Comparison of ENCODE assay signal across 9 cellular contexts in genomic region chr2:218003994-218004419, GRCh38. TPM values are rescaled to one million over a fixed set of nuclear protein-coding genes. Genes with fewer than 3 reads are reported as not detected.
DNase-seq lines count a peak whose midpoint lies in the region; ATAC-seq and TF ChIP-seq lines count a peak whose summit lies in the region.
"Had no signal": no experiment of that assay in that cellular context is flagged by ENCODE, and none has a peak within 500 bp of the region (broad histone marks: within the 10 kb centered on the region; RNA-seq: fewer than 3 reads in every experiment).

No MANE protein-coding gene starts in this region.

- no peak overlapping the region for H2AFZ ChIP-seq in OCI-LY7 (ENCODE audit: low read length)

- H3K27me3 ChIP-seq in BLaER1: no peaks in the 10 kb centered on the region
- peaks cover 12% of the 10 kb centered on the region for H3K27me3 ChIP-seq in cardiac muscle cell
- peaks cover 0 to 14% (median under 1%) of the 10 kb centered on the region in 3 donors for H3K27me3 ChIP-seq in sigmoid colon

- CTCF ChIA-PET in OCI-LY7 (lab: Charles Lee; ENCODE audit: unreplicated experiment): no interaction called here
- CTCF ChIA-PET in activated naive CD4-positive, alpha-beta T cell treated with anti-CD3 and anti-CD28 coated beads for 36 hours (lab: Charles Lee): interaction anchor here (0.6 kb wide), 1 partner anchor 1493 kb away, joined by 3 read pairs; no protein-coding TSS in a partner anchor

- no TSS peak for BruUV-seq in OCI-LY7 (replicated peaks; lab: Mats Ljungman, UMichigan)

- no peak for ATAC-seq in GM18519 (IDR thresholded peaks at IDR 0.05; ENCODE audit: low FRiP score, unreplicated experiment)

- H3K36me3 Mint-ChIP-seq in activated naive CD4-positive, alpha-beta T cell treated with anti-CD3 and anti-CD28 coated beads for 36 hours (ENCODE audit: low read depth): no peaks in the 10 kb centered on the region

- H3K9me2 ChIP-seq in OCI-LY7 (ENCODE audit: insufficient read depth, low read length): no peaks in the 10 kb centered on the region

- H3K4me3 Mint-ChIP-seq in activated naive CD4-positive, alpha-beta T cell treated with anti-CD3 and anti-CD28 coated beads for 36 hours: no peak overlapping the region
- H3K4me3 Mint-ChIP-seq: T-helper 1 cell treated with Interleukin-12 subunit alpha and Interleukin-12 subunit beta and Interleukin-4 antibody, amounts not matched to agents 30 μg/mL and 1 μg/mL, for 36 hours had no signal

- no peaks in the 10 kb centered on the region for H3K9me3 Mint-ChIP-seq in activated naive CD4-positive, alpha-beta T cell treated with anti-CD3 and anti-CD28 coated beads for 36 hours
- H3K9me3 Mint-ChIP-seq: T-helper 1 cell treated with Interleukin-12 subunit alpha and Interleukin-12 subunit beta and Interleukin-4 antibody, amounts not matched to agents 30 μg/mL and 1 μg/mL, for 36 hours had no signal

- TF ChIP-seq EP300 in sigmoid colon (IDR thresholded peaks at IDR 0.05): no peak

- peaks cover 67% of the 10 kb centered on the region for H3K4me1 ChIP-seq in BLaER1
- H3K4me1 ChIP-seq in cardiac muscle cell (ENCODE audit: low read depth): peaks cover 4% of the 10 kb centered on the region
- H3K4me1 ChIP-seq in sigmoid colon: peaks cover 0 to 21% (median 20%) of the 10 kb centered on the region in 4 donors
- H3K4me1 ChIP-seq in OCI-LY7 (ENCODE audit: insufficient read depth, low read length, poor library complexity, severe bottlenecking): no peaks in the 10 kb centered on the region

- peaks cover 3% of the 10 kb centered on the region for H3K27me3 Mint-ChIP-seq in activated naive CD4-positive, alpha-beta T cell treated with anti-CD3 and anti-CD28 coated beads for 36 hours (ENCODE audit: low read depth)

- no peaks in the 10 kb centered on the region for H3K79me2 ChIP-seq in OCI-LY7 (ENCODE audit: insufficient read depth, low read depth, low read length)

- H3K9me3 ChIP-seq in BLaER1 (no peaks in the 10 kb centered on the region), cardiac muscle cell (ENCODE audit: low read depth) (no peaks in the 10 kb centered on the region), sigmoid colon (no peaks in the 10 kb centered on the region), OCI-LY7 (ENCODE audit: low read length) (no peaks in the 10 kb centered on the region)

- POLR2A ChIA-PET in OCI-LY7 (lab: Charles Lee): no interaction called here

- H3K9ac ChIP-seq in BLaER1: peak overlapping the region; percentile 64; the same call in 1 of the 2 replicates

- no peak for TF ChIP-seq POLR2A in sigmoid colon (IDR thresholded peaks at IDR 0.05)

- H3K27ac ChIP-seq in BLaER1 (peak overlapping the region; percentile 78), cardiac muscle cell (no peak overlapping the region), sigmoid colon (peak overlapping the region; percentile 69 to 73 (median 71)), OCI-LY7 (ENCODE audit: low read depth, low read length, poor library complexity, severe bottlenecking) (no peak overlapping the region)

- H3K4me2 ChIP-seq in BLaER1: peak overlapping the region; percentile 82
- H3K4me2 ChIP-seq in OCI-LY7 (ENCODE audit: low read length): no peak overlapping the region

- TF ChIP-seq CTCF in cardiac muscle cell (IDR thresholded peaks at IDR 0.05; ENCODE audit: low read depth, low read length) (no peak), sigmoid colon (IDR thresholded peaks at IDR 0.05) (no peak), OCI-LY7 (conservative IDR thresholded peaks at IDR 0.05; ENCODE audit: low read length) (no peak)

- H4K20me1 ChIP-seq in BLaER1 (peaks cover 23% of the 10 kb centered on the region; the same call in 1 of the 2 replicates), OCI-LY7 (ENCODE audit: insufficient read depth, low read length) (no peaks in the 10 kb centered on the region)

- H3K36me3 ChIP-seq in BLaER1 (peaks cover 31% of the 10 kb centered on the region), cardiac muscle cell (no peaks in the 10 kb centered on the region), sigmoid colon (no peaks in the 10 kb centered on the region), OCI-LY7 (ENCODE audit: insufficient read depth, low read length) (no peaks in the 10 kb centered on the region)

- H3K4me1 Mint-ChIP-seq in activated naive CD4-positive, alpha-beta T cell treated with anti-CD3 and anti-CD28 coated beads for 36 hours (ENCODE audit: low read depth): no peaks in the 10 kb centered on the region

- H3K4me3 ChIP-seq in BLaER1 (no peak overlapping the region), cardiac muscle cell (no peak overlapping the region), sigmoid colon (no peak overlapping the region), OCI-LY7 (ENCODE audit: low read depth, low read length, poor library complexity, severe bottlenecking) (no peak overlapping the region)

- intact Hi-C loops in sigmoid colon (cut with DNase I): no loop called here
- intact Hi-C loops in OCI-LY7 (cut with micrococcal nuclease; ENCODE audit: unreplicated experiment): no loop called here
- intact Hi-C loops in activated naive CD4-positive, alpha-beta T cell treated with anti-CD3 and anti-CD28 coated beads for 36 hours (cut with micrococcal nuclease): no loop called here

- no peak overlapping the region for H3K27ac Mint-ChIP-seq in activated naive CD4-positive, alpha-beta T cell treated with anti-CD3 and anti-CD28 coated beads for 36 hours
- H3K27ac Mint-ChIP-seq: T-helper 1 cell treated with Interleukin-12 subunit alpha and Interleukin-12 subunit beta and Interleukin-4 antibody, amounts not matched to agents 30 μg/mL and 1 μg/mL, for 36 hours had no signal

- WGBS in sigmoid colon, 2 donors: 66 to 69% methylated on average over 6 of the region's 6 CpGs

- DNase-seq in amniotic epithelial cell (ENCODE audit: low read depth): peak; percentile 66
- peak; percentile 47 to 97 for DNase-seq in cardiac muscle cell (ENCODE audit: low read depth in 1 of 2, low spot score in 1 of 2)
- DNase-seq in sigmoid colon: peak; percentile 95
- DNase-seq in Ammon's horn (ENCODE audit: low spot score): no peak
- DNase-seq in OCI-LY7 (ENCODE audit: low spot score): no peak
- no peak for DNase-seq in activated naive CD4-positive, alpha-beta T cell treated with anti-CD3 and anti-CD28 coated beads for 36 hours

RNA-seq across cellular contexts. Expression of gene TNS1, which starts 1.2 kb away (rescaled TPM):
- 44.3 and 45.0 TPM in 2 replicates for total RNA-seq in cardiac muscle cell
- polyA plus RNA-seq in cardiac muscle cell: 13.7 and 16.7 TPM in 2 replicates
- total RNA-seq in sigmoid colon: 1,000 to 10,000 TPM in 2 of 4 donors, 100 to 1,000 TPM in 2; 444 to 1,607 (median 968) TPM
- polyA plus RNA-seq in sigmoid colon: 10 to 100 TPM in 2 of 3 donors, 1 to 10 TPM in 1; 3.7 to 57.2 (median 13.8) TPM
- total RNA-seq in OCI-LY7 (2014; rRNA removed; shearing (Covaris generic)): not detected in 2 replicates
- not detected in 2 replicates for total RNA-seq in OCI-LY7 (2022)
- under 1 TPM; 0.40 to 0.74 TPM for total RNA-seq in activated naive CD4-positive, alpha-beta T cell treated with anti-CD3 and anti-CD28 coated beads for 36 hours

Comparison
In these comparisons a context has a peak if more than half of its experiments do, and no peak if none do; other contexts are left out.
1. H3K27ac ChIP-seq: peak in BLaER1 (single experiment) and sigmoid colon (4 of 4); none in cardiac muscle cell (single experiment) and OCI-LY7 (single experiment).
2. DNase-seq: peak in amniotic epithelial cell (single experiment), cardiac muscle cell (2 of 2) and sigmoid colon (single experiment); none in Ammon's horn (single experiment), OCI-LY7 (single experiment) and activated naive CD4-positive, alpha-beta T cell treated with anti-CD3 and anti-CD28 coated beads for 36 hours (single experiment).
3. RNA of gene TNS1, which starts 1.2 kb away (total RNA-seq): 444 to 1,607 TPM in sigmoid colon and 44.3 to 45.0 TPM in cardiac muscle cell; 0.40 to 0.74 TPM in activated naive CD4-positive, alpha-beta T cell treated with anti-CD3 and anti-CD28 coated beads for 36 hours and not detected in OCI-LY7; every median in the first group is over 10 times any median in the second.